In genomic region chr1:184425449-184426277, GRCh38 we compare ENCODE assay signal across 21 cellular contexts. TPM values are rescaled to one million over a fixed set of nuclear protein-coding genes. Genes with fewer than 3 reads are reported as not detected.
DNase-seq lines count a peak whose midpoint lies in the region; ATAC-seq, FAIRE-seq and TF ChIP-seq lines count a peak whose summit lies in the region.
"Had no signal": no experiment of that assay in that cellular context is flagged by ENCODE, and none has a peak within 500 bp of the region (broad histone marks: within the 10 kb centered on the region; RNA-seq: fewer than 3 reads in every experiment).

No MANE protein-coding gene starts in this region.

- H3K27me3 Mint-ChIP-seq in T-helper 2 cell treated with Interferon-gamma antibody and Interleukin-4, amounts not matched to agents 5 μg/mL and 100 μg/mL, for 36 hours (ENCODE audit: low read depth), result no peaks in the 10 kb centered on the region
- H3K27me3 Mint-ChIP-seq: activated CD8-positive, alpha-beta memory T cell treated with anti-CD3 and anti-CD28 coated beads, Interleukin-2, amount 10 ng/mL, durations not matched to agents 7 days and 5 days; central memory CD8-positive, alpha-beta T cell had no signal

- FAIRE-seq in endothelial cell of umbilical vein (lab: Jason Lieb, UNC), result no peak

- no peaks in the 10 kb centered on the region for H3K9me3 Mint-ChIP-seq in T-helper 2 cell treated with Interferon-gamma antibody and Interleukin-4, amounts not matched to agents 5 μg/mL and 100 μg/mL, for 36 hours
- H3K9me3 Mint-ChIP-seq: central memory CD8-positive, alpha-beta T cell; effector memory CD8-positive, alpha-beta T cell had no signal

- CTCF ChIA-PET in endothelial cell of umbilical vein (lab: Charles Lee), result no interaction called here

- no peak overlapping the region for H3K4me3 Mint-ChIP-seq in T-helper 2 cell treated with Interferon-gamma antibody and Interleukin-4, amounts not matched to agents 5 μg/mL and 100 μg/mL, for 36 hours
- H3K4me3 Mint-ChIP-seq: activated CD8-positive, alpha-beta memory T cell treated with anti-CD3 and anti-CD28 coated beads, Interleukin-2, amount 10 ng/mL, durations not matched to agents 7 days and 5 days; central memory CD8-positive, alpha-beta T cell; effector memory CD8-positive, alpha-beta T cell; T-helper 17 cell had no signal

- H4K20me1 ChIP-seq in endothelial cell of umbilical vein (replicated peaks; ENCODE audit: control insufficient read depth, extremely low read depth, insufficient read depth, low read length), result no peaks in the 10 kb centered on the region

- ATAC-seq in Right ventricle myocardium superior (ENCODE audit: poor library complexity) (peak; percentile 45), aorta (ENCODE audit: low FRiP score) (no peak)
- ATAC-seq: activated CD8-positive, alpha-beta memory T cell treated with anti-CD3 and anti-CD28 coated beads, Interleukin-2, amount 10 ng/mL, durations not matched to agents 7 days and 5 days; effector memory CD8-positive, alpha-beta T cell; Right ventricle myocardium inferior; T-helper 17 cell had no signal

- H3K36me3 ChIP-seq in endothelial cell of umbilical vein (ENCODE audit: control insufficient read depth in 2 of 2, extremely low read depth in 1 of 2, insufficient read depth in 2 of 2, low read length in 2 of 2) (no peaks in the 10 kb centered on the region), mucosa of rectum (ENCODE audit: control insufficient read depth in 2 of 2, insufficient read depth in 2 of 2, low read length in 2 of 2) (no peaks in the 10 kb centered on the region), uterus (no peaks in the 10 kb centered on the region), aorta (ENCODE audit: control insufficient read depth in 1 of 2, insufficient read depth in 2 of 2, low read length in 1 of 2) (no peaks in the 10 kb centered on the region)
- H3K36me3 ChIP-seq: left ventricle myocardium inferior, thyroid gland had no signal

- POLR2A ChIA-PET in endothelial cell of umbilical vein (lab: Charles Lee), result no interaction called here

- no peaks in the 10 kb centered on the region for H3K36me3 Mint-ChIP-seq in T-helper 2 cell treated with Interferon-gamma antibody and Interleukin-4, amounts not matched to agents 5 μg/mL and 100 μg/mL, for 36 hours (ENCODE audit: low read depth)
- H3K36me3 Mint-ChIP-seq: activated CD8-positive, alpha-beta memory T cell treated with anti-CD3 and anti-CD28 coated beads, Interleukin-2, amount 10 ng/mL, durations not matched to agents 7 days and 5 days had no signal

- dilution Hi-C loops in endothelial cell of umbilical vein (cut with MboI; ENCODE audit: extremely low pct_ligation_motif_present, low sequenced_read_pairs), result no loop called here

- WGBS in aorta, 2 donors, result 91 to 92% methylated on average over 7 of the region's 7 CpGs

- H3K9me3 ChIP-seq in endothelial cell of umbilical vein (replicated peaks; ENCODE audit: control insufficient read depth, insufficient read depth, low read length), result no peaks in the 10 kb centered on the region
- no peaks in the 10 kb centered on the region for H3K9me3 ChIP-seq in mucosa of rectum (ENCODE audit: control insufficient read depth in 2 of 2, low read length in 2 of 2)
- no peaks in the 10 kb centered on the region for H3K9me3 ChIP-seq in uterus
- no peaks in the 10 kb centered on the region for H3K9me3 ChIP-seq in aorta (ENCODE audit: control insufficient read depth, low read length)
- H3K9me3 ChIP-seq: left ventricle myocardium inferior, thyroid gland had no signal

- H3K27me3 ChIP-seq in endothelial cell of umbilical vein (ENCODE audit: control insufficient read depth in 2 of 2, insufficient read depth in 2 of 2, low read length in 2 of 2), result no peaks in the 10 kb centered on the region
- no peaks in the 10 kb centered on the region for H3K27me3 ChIP-seq in mucosa of rectum (ENCODE audit: control insufficient read depth in 2 of 2, insufficient read depth in 2 of 2, low read length in 2 of 2)
- H3K27me3 ChIP-seq in uterus, result no peaks in the 10 kb centered on the region
- no peaks in the 10 kb centered on the region for H3K27me3 ChIP-seq in aorta (ENCODE audit: control insufficient read depth in 1 of 2, insufficient read depth in 2 of 2, low read length in 1 of 2)
- H3K27me3 ChIP-seq: thyroid gland had no signal

- no TSS peak for BruUV-seq in endothelial cell of umbilical vein (replicated peaks; lab: Mats Ljungman, UMichigan)

- intact Hi-C loops in Right ventricle myocardium superior (cut with DNase I) (no loop called here), cardiac septum (cut with DNase I) (no loop called here), endothelial cell of umbilical vein (cut with micrococcal nuclease) (no loop called here), uterus (cut with DNase I; ENCODE audit: low total_unique reads) (no loop called here), aorta (cut with DNase I) (no loop called here)

- no peak overlapping the region for H2AFZ ChIP-seq in endothelial cell of umbilical vein (ENCODE audit: low read depth, low read length)
- H2AFZ ChIP-seq: parathyroid adenoma had no signal

- no peak overlapping the region for H3K27ac ChIP-seq in endothelial cell of umbilical vein (ENCODE audit: insufficient read depth, low read depth, low read length)
- peak overlapping the region; percentile 68 to 71 for H3K27ac ChIP-seq in mucosa of rectum (ENCODE audit: low read depth in 2 of 2, low read length in 2 of 2)
- H3K27ac ChIP-seq in uterus, result peak overlapping the region; percentile 33 to 52
- H3K27ac ChIP-seq in aorta (ENCODE audit: low read depth in 1 of 2, low read length in 2 of 2), result no peak overlapping the region
- H3K27ac ChIP-seq: left ventricle myocardium inferior, parathyroid adenoma, thyroid gland had no signal

- TF ChIP-seq CTCF in endothelial cell of umbilical vein (IDR thresholded peaks at IDR 0.05; ENCODE audit: extremely low read depth in 1 of 2, insufficient read depth in 1 of 2, low read depth in 1 of 2, low read length in 2 of 2) (no peak), uterus (IDR thresholded peaks at IDR 0.05) (peak in 2 of 4 experiments; percentile 2 to 6)

- no peaks in the 10 kb centered on the region for H3K9me1 ChIP-seq in endothelial cell of umbilical vein (replicated peaks; ENCODE audit: control insufficient read depth, extremely low read depth, insufficient read depth, low read length)

- DNase-seq in Right ventricle myocardium superior, result no peak
- DNase-seq in cardiac septum (ENCODE audit: low spot score), result no peak
- no peak for DNase-seq in endothelial cell of umbilical vein (ENCODE audit: low read depth, low spot score)
- DNase-seq in uterus, result peak; percentile 50 to 56
- no peak for DNase-seq in T-helper 2 cell treated with Interferon-gamma antibody and Interleukin-4, amounts not matched to agents 5 μg/mL and 100 μg/mL, for 36 hours (ENCODE audit: low spot score)
- no peak for DNase-seq in aorta
- no peak for DNase-seq in NCI-H446 (lab: John Stamatoyannopoulos, UW)
- DNase-seq: activated CD4-positive, CD25-positive, alpha-beta regulatory T cell treated with anti-CD3 and anti-CD28 coated beads, Interleukin-2, amount 50 U/mL, for 72 hours; activated CD8-positive, alpha-beta memory T cell treated with anti-CD3 and anti-CD28 coated beads, Interleukin-2, amount 10 ng/mL, durations not matched to agents 7 days and 5 days; DMS79 treated with DMSO at 0.1 percent for 48 hours; effector memory CD8-positive, alpha-beta T cell; foreskin melanocyte; left ventricle myocardium inferior; NCI-H226; NK-92 treated with Interleukin-12 subunit alpha and Interleukin-12 subunit beta, amount 100 ng/mL, for 24 hours; T-helper 17 cell; thyroid gland had no signal

- H3K4me3 ChIP-seq in endothelial cell of umbilical vein (replicated peaks in 1 of 3; ENCODE audit: insufficient read depth in 1 of 3, low read depth in 1 of 3, low read length in 3 of 3) (no peak overlapping the region), mucosa of rectum (ENCODE audit: low read length in 2 of 2) (peak overlapping the region in 1 of 2 donors; percentile 41), uterus (no peak overlapping the region), aorta (ENCODE audit: low read length in 2 of 2) (no peak overlapping the region)
- H3K4me3 ChIP-seq: left ventricle myocardium inferior, thyroid gland had no signal

- no peak overlapping the region for H3K4me2 ChIP-seq in endothelial cell of umbilical vein (ENCODE audit: insufficient read depth, low read length)

- no peaks in the 10 kb centered on the region for H3K4me1 Mint-ChIP-seq in T-helper 2 cell treated with Interferon-gamma antibody and Interleukin-4, amounts not matched to agents 5 μg/mL and 100 μg/mL, for 36 hours (ENCODE audit: low read depth)
- H3K4me1 Mint-ChIP-seq: activated CD8-positive, alpha-beta memory T cell treated with anti-CD3 and anti-CD28 coated beads, Interleukin-2, amount 10 ng/mL, durations not matched to agents 7 days and 5 days; T-helper 17 cell had no signal

- H3K9ac ChIP-seq in endothelial cell of umbilical vein (replicated peaks; ENCODE audit: extremely low read depth, insufficient read depth, low read length) (no peak overlapping the region), mucosa of rectum (ENCODE audit: low read depth in 1 of 2, low read length in 2 of 2) (no peak overlapping the region)
- H3K9ac ChIP-seq: parathyroid adenoma had no signal

- H3K79me2 ChIP-seq in endothelial cell of umbilical vein (ENCODE audit: control insufficient read depth, insufficient read depth, low read length), result no peaks in the 10 kb centered on the region
- H3K79me2 ChIP-seq: parathyroid adenoma had no signal

- no peak for TF ChIP-seq POLR2A in endothelial cell of umbilical vein (IDR thresholded peaks at IDR 0.05; ENCODE audit: low read depth, low read length)
- TF ChIP-seq POLR2A in uterus (IDR thresholded peaks at IDR 0.05), result no peak

- H3K4me1 ChIP-seq in endothelial cell of umbilical vein (ENCODE audit: control insufficient read depth, extremely low read depth, insufficient read depth, low read length), result no peaks in the 10 kb centered on the region
- peaks cover 31 to 57% of the 10 kb centered on the region in 2 donors for H3K4me1 ChIP-seq in mucosa of rectum (ENCODE audit: control insufficient read depth in 2 of 2, insufficient read depth in 2 of 2, low read length in 2 of 2)
- peaks cover 0 to 5% of the 10 kb centered on the region in 2 donors for H3K4me1 ChIP-seq in uterus
- H3K4me1 ChIP-seq in aorta (ENCODE audit: control insufficient read depth in 1 of 2, insufficient read depth in 2 of 2, low read length in 2 of 2), result no peaks in the 10 kb centered on the region
- H3K4me1 ChIP-seq: parathyroid adenoma, thyroid gland had no signal

- H3K27ac Mint-ChIP-seq in T-helper 2 cell treated with Interferon-gamma antibody and Interleukin-4, amounts not matched to agents 5 μg/mL and 100 μg/mL, for 36 hours, result no peak overlapping the region
- H3K27ac Mint-ChIP-seq: activated CD8-positive, alpha-beta memory T cell treated with anti-CD3 and anti-CD28 coated beads, Interleukin-2, amount 10 ng/mL, durations not matched to agents 7 days and 5 days; T-helper 17 cell had no signal

RNA-seq across cellular contexts. Expression of gene C1orf21, which starts 38.8 kb away (rescaled TPM):
- total RNA-seq in Right ventricle myocardium superior (47.6 TPM), cardiac septum (93.6 TPM), endothelial cell of umbilical vein (8.5 and 10.0 TPM in 2 replicates), uterus (10 to 100 TPM; 15.0 to 71.0 (median 44.5) TPM), aorta (10 to 100 TPM; 44.0 to 65.7 TPM)
- polyA plus RNA-seq in endothelial cell of umbilical vein (0.79 and 1.1 TPM in 2 replicates), aorta (10 to 100 TPM in 1 of 2 donors, 1 to 10 TPM in 1; 7.6 to 41.8 TPM)
- 1.3 TPM in 2 replicates for polyA plus RNA-seq in endothelial cell of umbilical vein (2011; cell fraction: cytosol; rRNA removed)
- 0.74 and 0.75 TPM in 2 replicates for polyA plus RNA-seq in endothelial cell of umbilical vein (2011; cell fraction: nucleus; rRNA removed)
- 0.82 and 2.1 TPM in 2 replicates for polyA plus RNA-seq in endothelial cell of umbilical vein (2012)
- 1.1 and 1.8 TPM in 2 replicates for polyA minus RNA-seq in endothelial cell of umbilical vein
- polyA minus RNA-seq in endothelial cell of umbilical vein (2011; cell fraction: cytosol; rRNA and poly(A)+ RNA removed), result not detected
- 0.72 and 1.8 TPM in 2 replicates for polyA minus RNA-seq in endothelial cell of umbilical vein (2011; cell fraction: nucleus; rRNA and poly(A)+ RNA removed)

Comparison
In these comparisons a context has a peak if more than half of its experiments do, and no peak if none do; other contexts are left out.
1. DNase-seq: peak in uterus (2 of 2); none in Right ventricle myocardium superior (single experiment), cardiac septum (single experiment), endothelial cell of umbilical vein (single experiment), T-helper 2 cell treated with Interferon-gamma antibody and Interleukin-4, amounts not matched to agents 5 μg/mL and 100 μg/mL, for 36 hours (single experiment), aorta (0 of 2) and NCI-H446 (0 of 2).
2. H3K27ac ChIP-seq: peak in mucosa of rectum (2 of 2) and uterus (2 of 2); none in endothelial cell of umbilical vein (single experiment) and aorta (0 of 2).